ENCODE assay signal across 10 cellular contexts in genomic region chr16:4690946-4691665, GRCh38. TPM values are rescaled to one million over a fixed set of nuclear protein-coding genes. Genes with fewer than 3 reads are reported as not detected.
DNase-seq lines count a peak whose midpoint lies in the region; ATAC-seq and TF ChIP-seq lines count a peak whose summit lies in the region.
"Had no signal": no experiment of that assay in that cellular context is flagged by ENCODE, and none has a peak within 500 bp of the region (broad histone marks: within the 10 kb centered on the region; RNA-seq: fewer than 3 reads in every experiment).

No MANE protein-coding gene starts in this region.

- H3K27ac Mint-ChIP-seq in HFFc6 (peak overlapping the region; percentile 51; the same call in 1 of the 2 replicates), naive B cell (peak overlapping the region in 3 of 6 donors; percentile 66 to 85 (median 78))
- no peak overlapping the region for H3K27ac Mint-ChIP-seq in activated T-helper 2 cell treated with anti-CD3 and anti-CD28 coated beads, Interferon-gamma antibody, Interleukin-2, Interleukin-4, amounts not matched to agents 10 μg/mL and 5 μg/mL and 100 μg/mL, durations not matched to agents 14 hours and 24 hours and 36 hours

- ATAC-seq in naive B cell (ENCODE audit: low read depth in 2 of 2): no peak
- ATAC-seq in GM21576 (IDR thresholded peaks at IDR 0.05; ENCODE audit: unreplicated experiment): no peak

- DNase-seq in DMS 273 (lab: John Stamatoyannopoulos, UW; ENCODE audit: unreplicated experiment): peak; percentile 60
- no peak for DNase-seq in DMS 273 treated with DMSO at 0.1 percent for 48 hours (lab: John Stamatoyannopoulos, UW)
- DNase-seq in HFFc6: no peak
- DNase-seq in activated T-helper 2 cell treated with anti-CD3 and anti-CD28 coated beads, Interferon-gamma antibody, Interleukin-2, Interleukin-4, amounts not matched to agents 10 μg/mL and 5 μg/mL and 100 μg/mL, durations not matched to agents 14 hours and 24 hours and 36 hours (ENCODE audit: low spot score): no peak
- no peak for DNase-seq in naive B cell
- DNase-seq in stimulated activated CD4-positive, alpha-beta T cell treated with anti-CD3 and anti-CD28 coated beads, Interleukin-4, amount 100 ng/mL, for 24 hours: no peak
- no peak for DNase-seq in COR-L47 (lab: John Stamatoyannopoulos, UW)
- DNase-seq: DND-41, NCI-H774 had no signal

- TF ChIP-seq CTCF in HFFc6 (IDR thresholded peaks at IDR 0.05): no peak

- H3K9me3 Mint-ChIP-seq in HFFc6 (no peaks in the 10 kb centered on the region), naive B cell (no peaks in the 10 kb centered on the region)
- no peaks in the 10 kb centered on the region for H3K9me3 Mint-ChIP-seq in activated T-helper 2 cell treated with anti-CD3 and anti-CD28 coated beads, Interferon-gamma antibody, Interleukin-2, Interleukin-4, amounts not matched to agents 10 μg/mL and 5 μg/mL and 100 μg/mL, durations not matched to agents 14 hours and 24 hours and 36 hours

- intact Hi-C loops in activated T-helper 2 cell treated with anti-CD3 and anti-CD28 coated beads, Interferon-gamma antibody, Interleukin-2, Interleukin-4, amounts not matched to agents 10 μg/mL and 5 μg/mL and 100 μg/mL, durations not matched to agents 14 hours and 24 hours and 36 hours (cut with micrococcal nuclease): no loop called here

- H3K36me3 Mint-ChIP-seq in HFFc6 (ENCODE audit: low read depth): no peaks in the 10 kb centered on the region; the same call in 1 of the 2 replicates
- peaks cover 22% of the 10 kb centered on the region for H3K36me3 Mint-ChIP-seq in activated T-helper 2 cell treated with anti-CD3 and anti-CD28 coated beads, Interferon-gamma antibody, Interleukin-2, Interleukin-4, amounts not matched to agents 10 μg/mL and 5 μg/mL and 100 μg/mL, durations not matched to agents 14 hours and 24 hours and 36 hours (ENCODE audit: low read depth)
- no peaks in the 10 kb centered on the region for H3K36me3 Mint-ChIP-seq in naive B cell

- H3K4me3 Mint-ChIP-seq in HFFc6 (no peak overlapping the region), naive B cell (peak overlapping the region in 7 of 8 donors; percentile 14 to 80 (median 56))
- H3K4me3 Mint-ChIP-seq in activated T-helper 2 cell treated with anti-CD3 and anti-CD28 coated beads, Interferon-gamma antibody, Interleukin-2, Interleukin-4, amounts not matched to agents 10 μg/mL and 5 μg/mL and 100 μg/mL, durations not matched to agents 14 hours and 24 hours and 36 hours (ENCODE audit: low read depth): peak overlapping the region; percentile 47

- H3K4me1 Mint-ChIP-seq in HFFc6 (ENCODE audit: low read depth): peaks cover 16% of the 10 kb centered on the region
- peaks cover 10% of the 10 kb centered on the region for H3K4me1 Mint-ChIP-seq in activated T-helper 2 cell treated with anti-CD3 and anti-CD28 coated beads, Interferon-gamma antibody, Interleukin-2, Interleukin-4, amounts not matched to agents 10 μg/mL and 5 μg/mL and 100 μg/mL, durations not matched to agents 14 hours and 24 hours and 36 hours (ENCODE audit: low read depth)
- H3K4me1 Mint-ChIP-seq in naive B cell: peaks cover 6 to 12% (median 12%) of the 10 kb centered on the region in 3 donors

- H3K27me3 Mint-ChIP-seq in HFFc6 (ENCODE audit: insufficient read depth) (peaks cover 9% of the 10 kb centered on the region), naive B cell (no peaks in the 10 kb centered on the region)
- H3K27me3 Mint-ChIP-seq in activated T-helper 2 cell treated with anti-CD3 and anti-CD28 coated beads, Interferon-gamma antibody, Interleukin-2, Interleukin-4, amounts not matched to agents 10 μg/mL and 5 μg/mL and 100 μg/mL, durations not matched to agents 14 hours and 24 hours and 36 hours (ENCODE audit: low read depth): no peaks in the 10 kb centered on the region

RNA-seq across cellular contexts. Expression of gene NUDT16L1, which starts 2.3 kb away (rescaled TPM):
- 10 to 100 TPM; 33.2 to 41.8 (median 34.3) TPM for total RNA-seq in HFFc6 (2021; fragmentation: NEBNext Ultra II Directional; extraction: Animal tissue kit (Norgen Biotek cat#: 25700))
- 34.1 and 35.5 TPM in 2 replicates for total RNA-seq in activated T-helper 2 cell treated with anti-CD3 and anti-CD28 coated beads, Interferon-gamma antibody, Interleukin-2, Interleukin-4, amounts not matched to agents 10 μg/mL and 5 μg/mL and 100 μg/mL, durations not matched to agents 14 hours and 24 hours and 36 hours
- polyA plus RNA-seq in naive B cell (ENCODE audit: low read depth in 6 of 6): 100 to 1,000 TPM in 1 of 6 donors, 10 to 100 TPM in 5; 57.7 to 121 (median 76.4) TPM

RNA-seq across cellular contexts. Expression of gene ANKS3, which starts 43.0 kb away (rescaled TPM):
- total RNA-seq in HFFc6 (2021; fragmentation: NEBNext Ultra II Directional; extraction: Animal tissue kit (Norgen Biotek cat#: 25700)): 10 to 100 TPM; 16.7 to 23.1 (median 19.7) TPM
- total RNA-seq in activated T-helper 2 cell treated with anti-CD3 and anti-CD28 coated beads, Interferon-gamma antibody, Interleukin-2, Interleukin-4, amounts not matched to agents 10 μg/mL and 5 μg/mL and 100 μg/mL, durations not matched to agents 14 hours and 24 hours and 36 hours: 18.6 and 20.6 TPM in 2 replicates
- 1 to 10 TPM in 5 of 6 donors, not detected in 1; 3.9 to 8.3 (median 4.4) TPM for polyA plus RNA-seq in naive B cell (ENCODE audit: low read depth in 6 of 6)

RNA-seq across cellular contexts. Expression of gene DNAAF8, which starts 43.2 kb away (rescaled TPM):
- 1 to 10 TPM; 1.1 to 2.8 (median 1.6) TPM for total RNA-seq in HFFc6 (2021; fragmentation: NEBNext Ultra II Directional; extraction: Animal tissue kit (Norgen Biotek cat#: 25700))
- total RNA-seq in activated T-helper 2 cell treated with anti-CD3 and anti-CD28 coated beads, Interferon-gamma antibody, Interleukin-2, Interleukin-4, amounts not matched to agents 10 μg/mL and 5 μg/mL and 100 μg/mL, durations not matched to agents 14 hours and 24 hours and 36 hours: 0.11 TPM in 1 of 2 replicates, not detected in the other
- under 1 TPM in 4 of 6 donors, not detected in 2; 0.30 to 0.84 (median 0.35) TPM for polyA plus RNA-seq in naive B cell (ENCODE audit: low read depth in 6 of 6)
